Comparison of ENCODE assay signal across 8 cellular contexts in the genomic region with DNA sequence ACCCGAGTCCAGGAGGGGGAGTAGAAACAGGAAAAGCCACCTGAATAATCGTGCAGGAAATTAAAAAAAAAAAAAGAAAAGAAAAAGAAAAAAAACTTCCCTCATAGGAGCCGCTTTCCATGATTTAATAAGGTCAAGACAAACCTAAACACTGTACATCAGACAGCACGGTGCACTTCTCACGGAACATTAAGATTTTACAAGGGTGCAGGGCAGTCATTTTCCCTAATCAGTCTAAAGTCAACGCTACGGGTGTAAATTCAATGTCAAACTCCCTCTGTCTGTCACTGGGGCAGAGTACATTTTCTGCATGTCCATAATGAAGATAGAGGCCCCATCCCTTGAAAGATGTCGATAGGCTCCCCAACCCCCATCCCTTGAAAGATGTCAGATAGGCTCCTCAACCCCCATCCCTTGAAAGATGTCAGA.
DNase-seq lines count a peak whose midpoint lies in the region; ATAC-seq, FAIRE-seq and TF ChIP-seq lines count a peak whose summit lies in the region.

No MANE protein-coding gene starts in this region.

- no peaks in the 10 kb centered on the region for H3K9me3 Mint-ChIP-seq in CD4-positive, alpha-beta memory T cell
- no peaks in the 10 kb centered on the region for H3K9me3 Mint-ChIP-seq in neural crest cell

- peak in 1 of 5 donors; percentile 4 for DNase-seq in CD4-positive, alpha-beta memory T cell
- DNase-seq in PC-3 (peak; percentile 18), epithelial cell of prostate (ENCODE audit: low read depth, low spot score) (no peak), neural crest cell (ENCODE audit: low read depth, low spot score) (no peak), RCC 7860 (ENCODE audit: low spot score) (no peak), HUDEP-2 (lab: John Stamatoyannopoulos, UW; ENCODE audit: unreplicated experiment in 76 of 76) (no peak), HuH-7.5 (ENCODE audit: low spot score) (no peak)
- no peak for DNase-seq in activated CD4-positive, alpha-beta T cell treated with anti-CD3 and anti-CD28 coated beads for 4 hours

- peaks cover 13 to 32% (median 23%) of the 10 kb centered on the region in 4 donors for H3K4me1 Mint-ChIP-seq in CD4-positive, alpha-beta memory T cell
- H3K4me1 Mint-ChIP-seq in neural crest cell = peaks cover 27% of the 10 kb centered on the region

- peak overlapping the region; percentile 89 to 96 (median 92) for H3K4me3 Mint-ChIP-seq in CD4-positive, alpha-beta memory T cell
- H3K4me3 Mint-ChIP-seq in neural crest cell = peak overlapping the region; percentile 87

- no peak for FAIRE-seq in RCC 7860 (lab: Jason Lieb, UNC)

- TF ChIP-seq CTCF in PC-3 (conservative IDR thresholded peaks at IDR 0.05; ENCODE audit: low read depth, low read length) = no peak
- TF ChIP-seq CTCF in neural crest cell (conservative IDR thresholded peaks at IDR 0.05) = peak; percentile 21

- POLR2A ChIA-PET in CD4-positive, alpha-beta memory T cell (lab: Charles Lee; ENCODE audit: partially characterized antibody) = interaction anchor here (0.6 to 2.0 kb wide), 10 partner anchors 8 to 319 kb away, joined by 3 to 11 read pairs (median 4); partner anchors contain the start of genes DCP2 and YTHDC2
- POLR2A ChIA-PET in PC-3 (lab: Charles Lee; ENCODE audit: unreplicated experiment) = interaction anchor here (0.6 kb wide), 1 partner anchor 45 kb away, joined by 3 read pairs; no protein-coding TSS in a partner anchor

- H3K4me1 ChIP-seq in CD4-positive, alpha-beta memory T cell (ENCODE audit: insufficient read depth, low read length) = peaks cover 22% of the 10 kb centered on the region
- H3K4me1 ChIP-seq in PC-3 (ENCODE audit: insufficient read depth, low read length) = peaks cover 7% of the 10 kb centered on the region; the same call in 1 of the 2 replicates

- no peaks in the 10 kb centered on the region for H3K36me3 ChIP-seq in CD4-positive, alpha-beta memory T cell (ENCODE audit: insufficient read depth, low read length)
- no peaks in the 10 kb centered on the region for H3K36me3 ChIP-seq in PC-3 (ENCODE audit: low read depth, low read length)

- H2AFZ ChIP-seq in PC-3 (ENCODE audit: low read length) = peak overlapping the region; percentile 87

- H3K9me3 ChIP-seq in CD4-positive, alpha-beta memory T cell (ENCODE audit: control insufficient read depth in 1 of 2, low read length in 2 of 2) = no peaks in the 10 kb centered on the region
- no peaks in the 10 kb centered on the region for H3K9me3 ChIP-seq in PC-3 (ENCODE audit: low read length)

- 0 out of 2 replicates have a peak, but pooled peaks cover 11% of the 10 kb centered on the region for H3K79me2 ChIP-seq in PC-3 (ENCODE audit: low read length)

- CTCF ChIA-PET in CD4-positive, alpha-beta memory T cell (lab: Charles Lee; ENCODE audit: partially characterized antibody) = interaction anchor here (1.0 to 4.1 kb wide), 4 partner anchors 10 to 299 kb away, joined by 3 to 18 read pairs (median 8); no protein-coding TSS in a partner anchor
- CTCF ChIA-PET in PC-3 (lab: Charles Lee) = no interaction called here

- no peak overlapping the region for H3K27ac ChIP-seq in CD4-positive, alpha-beta memory T cell (ENCODE audit: low read depth, low read length)
- H3K27ac ChIP-seq in PC-3 (ENCODE audit: low read length) (no peak overlapping the region), epithelial cell of prostate (peak overlapping the region; percentile 80)

- peaks cover 7 to 14% of the 10 kb centered on the region in 2 donors for H3K27me3 Mint-ChIP-seq in CD4-positive, alpha-beta memory T cell
- peaks cover 41% of the 10 kb centered on the region for H3K27me3 Mint-ChIP-seq in neural crest cell (ENCODE audit: low read depth)

- H3K4me3 ChIP-seq in CD4-positive, alpha-beta memory T cell (ENCODE audit: low read length in 2 of 2) = peak overlapping the region; percentile 67 to 77
- H3K4me3 ChIP-seq in PC-3 (ENCODE audit: low read length) = peak overlapping the region; percentile 73

- no TSS peak for BruUV-seq in PC-3 (replicated peaks; lab: Mats Ljungman, UMichigan)

- peak overlapping the region; percentile 43; the same call in 1 of the 2 replicates for H3K9ac ChIP-seq in PC-3 (ENCODE audit: low read length)

- peaks cover 12% of the 10 kb centered on the region for H3K27me3 ChIP-seq in CD4-positive, alpha-beta memory T cell (ENCODE audit: insufficient read depth, low read length)
- no peaks in the 10 kb centered on the region for H3K27me3 ChIP-seq in PC-3 (ENCODE audit: low read length)

- H4K20me1 ChIP-seq in PC-3 (ENCODE audit: low read length) = no peaks in the 10 kb centered on the region

- peak overlapping the region; percentile 14 to 92 (median 83) for H3K27ac Mint-ChIP-seq in CD4-positive, alpha-beta memory T cell
- H3K27ac Mint-ChIP-seq in neural crest cell (ENCODE audit: unreplicated experiment) = peak overlapping the region; percentile 4

- peak overlapping the region; percentile 82 for H3K4me2 ChIP-seq in PC-3 (ENCODE audit: low read length)

- no peaks in the 10 kb centered on the region for H3K9me2 ChIP-seq in PC-3 (replicated peaks; ENCODE audit: low read length)

- H3K36me3 Mint-ChIP-seq in CD4-positive, alpha-beta memory T cell = peaks cover 0 to 4% of the 10 kb centered on the region in 2 donors
- peaks cover 3% of the 10 kb centered on the region for H3K36me3 Mint-ChIP-seq in neural crest cell (ENCODE audit: low read depth)

- peak; percentile 8 for ATAC-seq in PC-3

- no peaks in the 10 kb centered on the region for H3F3A ChIP-seq in PC-3 (ENCODE audit: low read length, unreplicated experiment)

- intact Hi-C loops in CD4-positive, alpha-beta memory T cell (cut with micrococcal nuclease) = no loop called here
- intact Hi-C loops in PC-3 (cut with micrococcal nuclease) = loop anchor here (2.0 kb wide), 1 partner anchor 36 kb away; no protein-coding TSS in a partner anchor
